ENCODE assay signal across 13 cellular contexts in genomic region chr4:182826391-182826790, GRCh38.
DNase-seq lines count a peak whose midpoint lies in the region; ATAC-seq, FAIRE-seq and TF ChIP-seq lines count a peak whose summit lies in the region.
"Had no signal": no experiment of that assay in that cellular context is flagged by ENCODE, and none has a peak within 500 bp of the region (broad histone marks: within the 10 kb centered on the region; RNA-seq: fewer than 3 reads in every experiment).

No MANE protein-coding gene starts in this region.

- H3K4me1 Mint-ChIP-seq in H9: peaks cover 29 to 33% of the 10 kb centered on the region in 2 experiments

- peak overlapping the region in 1 of 3 experiments; percentile 62; a peak in 2 of 7 replicates for H3K27ac Mint-ChIP-seq in H9
- H3K27ac Mint-ChIP-seq: activated CD8-positive, alpha-beta memory T cell treated with anti-CD3 and anti-CD28 coated beads, Interleukin-2, amount 10 ng/mL, durations not matched to agents 7 days and 5 days had no signal

- H4K91ac ChIP-seq in H9 (ENCODE audit: insufficient read length, low read depth, low read length): no peak overlapping the region

- H3K36me3 ChIP-seq in BLaER1 treated with 17β-estradiol and CSF1 and Interleukin-3, amounts not matched to agents 10 nM and 100 nM: no peaks in the 10 kb centered on the region
- H3K36me3 ChIP-seq: prostate gland had no signal

- H4K8ac ChIP-seq in H9 (replicated peaks; ENCODE audit: insufficient read length, low read depth, low read length): no peak overlapping the region

- H4K5ac ChIP-seq in H9 (ENCODE audit: insufficient read length, low read depth, low read length): no peak overlapping the region

- H3K9ac ChIP-seq in BLaER1 treated with 17β-estradiol and CSF1 and Interleukin-3, amounts not matched to agents 10 nM and 100 nM: peak overlapping the region in 8 of 11 experiments; percentile 20 to 75 (median 58); a peak in 14 of 22 replicates
- H3K9ac ChIP-seq in H9 (ENCODE audit: extremely low read depth, insufficient read length, low read length): no peak overlapping the region

- H3K56ac ChIP-seq in H9 (ENCODE audit: insufficient read length, low read depth, low read length): no peak overlapping the region

- H2BK15ac ChIP-seq in H9 (ENCODE audit: low read depth, low read length): no peak overlapping the region

- no peak overlapping the region for H2BK20ac ChIP-seq in H9 (ENCODE audit: low read depth, low read length, poor library complexity, severe bottlenecking)

- no peak overlapping the region for H3K4me3 Mint-ChIP-seq in H9
- H3K4me3 Mint-ChIP-seq: activated CD8-positive, alpha-beta memory T cell treated with anti-CD3 and anti-CD28 coated beads, Interleukin-2, amount 10 ng/mL, durations not matched to agents 7 days and 5 days had no signal

- FAIRE-seq in GM19239 (lab: Jason Lieb, UNC): peak; percentile 61
- FAIRE-seq: GM12892 had no signal

- H3K27me3 ChIP-seq in BLaER1 treated with 17β-estradiol and CSF1 and Interleukin-3, amounts not matched to agents 10 nM and 100 nM: no peaks in the 10 kb centered on the region; a peak in 1 of 22 replicates
- no peaks in the 10 kb centered on the region for H3K27me3 ChIP-seq in H9 (ENCODE audit: insufficient read depth, low read length)

- no peak overlapping the region for H3K23ac ChIP-seq in H9 (ENCODE audit: insufficient read length, low read depth, low read length)

- peak overlapping the region in 8 of 11 experiments; percentile 3 to 81 (median 69); a peak in 15 of 22 replicates for H3K27ac ChIP-seq in BLaER1 treated with 17β-estradiol and CSF1 and Interleukin-3, amounts not matched to agents 10 nM and 100 nM
- H3K27ac ChIP-seq in H9 (ENCODE audit: insufficient read length, low read depth, low read length): no peak overlapping the region
- H3K27ac ChIP-seq: C4-2B, prostate gland had no signal

- no peak for DNase-seq in GM19239 (ENCODE audit: insufficient read length, low spot score)
- peak; percentile 35 for DNase-seq in UCSD-AML1 (lab: John Stamatoyannopoulos, UW; ENCODE audit: unreplicated experiment)
- no peak for DNase-seq in NCI-H2081 treated with DMSO at 0.1 percent for 48 hours (lab: John Stamatoyannopoulos, UW)
- DNase-seq in H9: no peak
- DNase-seq in AG08395 (ENCODE audit: low spot score): no peak
- DNase-seq: activated CD8-positive, alpha-beta memory T cell treated with anti-CD3 and anti-CD28 coated beads, Interleukin-2, amount 10 ng/mL, durations not matched to agents 7 days and 5 days; caudate nucleus had no signal

- H3K79me1 ChIP-seq in H9 (ENCODE audit: insufficient read depth, low read depth, low read length, poor library complexity, severe bottlenecking): no peaks in the 10 kb centered on the region

- H3K36me3 Mint-ChIP-seq in H9 (ENCODE audit: insufficient read depth in 1 of 3, low read depth in 3 of 3): peaks cover 0 to 2% (median 0%) of the 10 kb centered on the region in 3 experiments; a peak in 2 of 7 replicates
- H3K36me3 Mint-ChIP-seq: activated CD8-positive, alpha-beta memory T cell treated with anti-CD3 and anti-CD28 coated beads, Interleukin-2, amount 10 ng/mL, durations not matched to agents 7 days and 5 days had no signal

- no peak overlapping the region for H2BK12ac ChIP-seq in H9 (ENCODE audit: insufficient read length, low read depth, low read length)

- no peaks in the 10 kb centered on the region for H4K20me1 ChIP-seq in BLaER1 treated with 17β-estradiol and CSF1 and Interleukin-3, amounts not matched to agents 10 nM and 100 nM
- H4K20me1 ChIP-seq in H9 (ENCODE audit: control insufficient read depth, insufficient read depth, insufficient read length): no peaks in the 10 kb centered on the region

- no peaks in the 10 kb centered on the region for H3K9me3 ChIP-seq in BLaER1 treated with 17β-estradiol and CSF1 and Interleukin-3, amounts not matched to agents 10 nM and 100 nM (replicated peaks in 1 of 11)
- no peaks in the 10 kb centered on the region for H3K9me3 ChIP-seq in H9 (ENCODE audit: control insufficient read depth, low read depth, low read length)
- H3K9me3 ChIP-seq: prostate gland had no signal

- peaks cover 29 to 88% (median 80%) of the 10 kb centered on the region in 10 experiments for H3K4me1 ChIP-seq in BLaER1 treated with 17β-estradiol and CSF1 and Interleukin-3, amounts not matched to agents 10 nM and 100 nM
- no peaks in the 10 kb centered on the region for H3K4me1 ChIP-seq in H9 (ENCODE audit: insufficient read depth, low read length)
- H3K4me1 ChIP-seq: prostate gland had no signal

- H2BK120ac ChIP-seq in H9 (ENCODE audit: low read depth, low read length, poor library complexity, severe bottlenecking): no peak overlapping the region

- no peak overlapping the region for H2AK5ac ChIP-seq in H9 (ENCODE audit: insufficient read length, low read length)

- H3T11ph ChIP-seq in H9 (ENCODE audit: low read length): no peak overlapping the region

- peak; percentile 71 for ATAC-seq in HG02884 (IDR thresholded peaks at IDR 0.05; ENCODE audit: unreplicated experiment)
- no peak for ATAC-seq in HG03457 (IDR thresholded peaks at IDR 0.05; ENCODE audit: unreplicated experiment)
- ATAC-seq: activated CD8-positive, alpha-beta memory T cell treated with anti-CD3 and anti-CD28 coated beads, Interleukin-2, amount 10 ng/mL, durations not matched to agents 7 days and 5 days had no signal

- H3K14ac ChIP-seq in H9 (ENCODE audit: insufficient read depth, low read length): no peak overlapping the region

- H3K23me2 ChIP-seq in H9 (ENCODE audit: insufficient read length, low read depth, low read length, poor library complexity, severe bottlenecking): no peaks in the 10 kb centered on the region

- H2BK5ac ChIP-seq in H9 (ENCODE audit: insufficient read length, low read length): no peak overlapping the region

- no CpG with 5 or more reads among the region's 13 CpGs for WGBS in H9 (ENCODE audit: extremely low coverage, insufficient read length, low lambda C conversion rate)

- H3K4ac ChIP-seq in H9 (ENCODE audit: low read depth, low read length): no peak overlapping the region

- no peaks in the 10 kb centered on the region for H3K27me3 Mint-ChIP-seq in H9 (ENCODE audit: low read depth)

- no peak overlapping the region for H2AFZ ChIP-seq in H9 (ENCODE audit: low read length)

- no peak overlapping the region for H3K18ac ChIP-seq in H9 (ENCODE audit: insufficient read length, low read depth, low read length)

- H3K4me2 ChIP-seq in BLaER1 treated with 17β-estradiol and CSF1 and Interleukin-3, amounts not matched to agents 10 nM and 100 nM: peak overlapping the region; percentile 55 to 91 (median 87)
- H3K4me2 ChIP-seq in H9 (ENCODE audit: insufficient read depth, insufficient read length, low read length): no peak overlapping the region

- H3K4me3 ChIP-seq in BLaER1 treated with 17β-estradiol and CSF1 and Interleukin-3, amounts not matched to agents 10 nM and 100 nM: peak overlapping the region in 4 of 10 experiments; percentile 14 to 42 (median 29); a peak in 5 of 20 replicates
- H3K4me3 ChIP-seq: prostate gland had no signal

- no peaks in the 10 kb centered on the region for H3K9me3 Mint-ChIP-seq in H9

- TF ChIP-seq CTCF in H9 (conservative IDR thresholded peaks at IDR 0.05): no peak

- H3K79me2 ChIP-seq in H9 (ENCODE audit: insufficient read depth, low read length): no peaks in the 10 kb centered on the region
